31 cellular contexts compared by ENCODE assay signal in the genomic region with DNA sequence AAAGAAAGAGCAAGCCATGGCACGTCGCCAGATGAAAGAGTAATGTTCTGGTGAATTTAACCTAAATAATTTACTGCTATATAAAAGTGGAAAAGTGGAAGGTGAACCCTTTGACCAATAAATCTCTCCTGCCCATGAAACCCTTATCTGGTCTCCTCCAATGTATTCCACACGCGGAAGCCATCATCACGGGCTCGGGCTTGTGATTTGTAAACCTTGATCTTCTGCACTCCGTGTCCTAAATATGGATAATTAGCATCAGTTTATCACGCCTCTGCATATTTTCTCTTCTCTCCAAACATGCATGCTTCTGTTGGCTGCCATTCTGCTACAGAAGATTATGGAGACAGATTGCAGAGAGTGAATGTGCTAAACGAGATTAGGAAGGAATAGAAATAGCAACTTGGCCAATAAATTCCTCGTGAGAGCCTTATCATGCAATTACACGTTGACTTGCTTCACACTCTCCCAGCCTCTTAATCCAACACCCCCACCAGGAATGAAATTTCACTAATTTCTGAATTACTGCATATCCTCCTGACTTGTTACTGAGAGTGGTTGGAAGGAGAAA. TPM values are rescaled to one million over a fixed set of nuclear protein-coding genes. Genes with fewer than 3 reads are reported as not detected.
"Had no signal": no experiment of that assay in that cellular context is flagged by ENCODE, and none has a peak within 500 bp of the region (broad histone marks: within the 10 kb centered on the region; RNA-seq: fewer than 3 reads in every experiment).

No MANE protein-coding gene starts in this region.

- H3K36me3 ChIP-seq: adrenal gland, Peyer's patch, WERI-Rb-1 had no signal

- H3K9me3 ChIP-seq: adrenal gland, body of pancreas, Peyer's patch had no signal

- H3K27ac ChIP-seq: adrenal gland, body of pancreas, Peyer's patch, WERI-Rb-1 had no signal

- H3K27ac Mint-ChIP-seq: activated CD4-positive, alpha-beta memory T cell treated with anti-CD3 and anti-CD28 coated beads, Interleukin-2, amount 10 ng/mL, durations not matched to agents 7 days and 5 days; activated CD8-positive, alpha-beta memory T cell treated with anti-CD3 and anti-CD28 coated beads, Interleukin-2, amount 10 ng/mL, durations not matched to agents 7 days and 5 days; activated naive CD4-positive, alpha-beta T cell treated with anti-CD3 and anti-CD28 coated beads, Interleukin-2, amount 50 U/mL, for 24 hours; activated naive CD8-positive, alpha-beta T cell treated with anti-CD3 and anti-CD28 coated beads, Interleukin-2, amount 10 ng/mL, durations not matched to agents 7 days and 5 days; activated T-cell treated with anti-CD3 and anti-CD28 coated beads, Interleukin-2, amount 50 U/mL, for 72 hours; activated T-helper 17 cell treated with anti-CD3 and anti-CD28 coated beads, Interleukin-2, amount 50 U/mL, for 72 hours had no signal

- H3K4me1 ChIP-seq: adrenal gland had no signal

- ATAC-seq: activated CD8-positive, alpha-beta memory T cell treated with anti-CD3 and anti-CD28 coated beads, Interleukin-2, amount 10 ng/mL, durations not matched to agents 7 days and 5 days; activated T-cell treated with anti-CD3 and anti-CD28 coated beads, Interleukin-2, amount 50 U/mL, for 72 hours; activated T-helper 17 cell treated with anti-CD3 and anti-CD28 coated beads, Interleukin-2, amount 50 U/mL, for 72 hours; body of pancreas; PC-3 had no signal

- H3K4me1 Mint-ChIP-seq: activated CD4-positive, alpha-beta memory T cell treated with anti-CD3 and anti-CD28 coated beads, Interleukin-2, amount 10 ng/mL, durations not matched to agents 7 days and 5 days; activated CD8-positive, alpha-beta memory T cell treated with anti-CD3 and anti-CD28 coated beads, Interleukin-2, amount 10 ng/mL, durations not matched to agents 7 days and 5 days; activated naive CD4-positive, alpha-beta T cell treated with anti-CD3 and anti-CD28 coated beads, Interleukin-2, amount 50 U/mL, for 24 hours; activated T-helper 17 cell treated with anti-CD3 and anti-CD28 coated beads, Interleukin-2, amount 50 U/mL, for 72 hours had no signal

- H3K4me3 ChIP-seq: adrenal gland, body of pancreas, Peyer's patch had no signal

- H3K4me3 Mint-ChIP-seq: activated CD4-positive, alpha-beta memory T cell treated with anti-CD3 and anti-CD28 coated beads, Interleukin-2, amount 10 ng/mL, durations not matched to agents 7 days and 5 days; activated CD8-positive, alpha-beta memory T cell treated with anti-CD3 and anti-CD28 coated beads, Interleukin-2, amount 10 ng/mL, durations not matched to agents 7 days and 5 days; activated naive CD4-positive, alpha-beta T cell treated with anti-CD3 and anti-CD28 coated beads, Interleukin-2, amount 50 U/mL, for 24 hours; activated naive CD8-positive, alpha-beta T cell treated with anti-CD3 and anti-CD28 coated beads, Interleukin-2, amount 10 ng/mL, durations not matched to agents 7 days and 5 days; activated T-cell treated with anti-CD3 and anti-CD28 coated beads, Interleukin-2, amount 50 U/mL, for 72 hours; activated T-helper 17 cell treated with anti-CD3 and anti-CD28 coated beads, Interleukin-2, amount 50 U/mL, for 72 hours had no signal

- H3K36me3 Mint-ChIP-seq: activated naive CD4-positive, alpha-beta T cell treated with anti-CD3 and anti-CD28 coated beads, Interleukin-2, amount 50 U/mL, for 24 hours had no signal

- DNase-seq: activated CD4-positive, alpha-beta memory T cell treated with anti-CD3 and anti-CD28 coated beads, Interleukin-2, amount 10 ng/mL, durations not matched to agents 7 days and 5 days; activated CD4-positive, alpha-beta T cell treated with anti-CD3 and anti-CD28 coated beads for 1 hour; activated CD4-positive, alpha-beta T cell treated with anti-CD3 and anti-CD28 coated beads for 48 hours; activated CD4-positive, CD25-positive, alpha-beta regulatory T cell; activated CD8-positive, alpha-beta memory T cell treated with anti-CD3 and anti-CD28 coated beads for 24 hours; activated CD8-positive, alpha-beta memory T cell treated with anti-CD3 and anti-CD28 coated beads, Interleukin-2, amount 10 ng/mL, durations not matched to agents 7 days and 5 days; activated CD8-positive, alpha-beta memory T cell treated with anti-CD3 and anti-CD28 coated beads, Interleukin-2, amount 50 U/mL, for 48 hours; activated effector memory CD4-positive, alpha-beta T cell treated with anti-CD3 and anti-CD28 coated beads, Interleukin-2, amount 50 U/mL, for 16 hours; activated naive CD4-positive, alpha-beta T cell; activated naive CD8-positive, alpha-beta T cell treated with anti-CD3 and anti-CD28 coated beads, Interleukin-2, amount 10 ng/mL, durations not matched to agents 7 days and 5 days; activated T-cell treated with anti-CD3 and anti-CD28 coated beads, Interleukin-2, amount 50 U/mL, for 72 hours; adrenal gland; body of pancreas; caudate nucleus; cerebellar nuclear complex; NCI-H2171 treated with DMSO at 0.1 percent for 48 hours; NCI-H446; NCI-H774; Peyer's patch; RPMI8226; SIG-M5; T-helper 1 cell; T-helper 2 cell; T1000; WERI-Rb-1 had no signal

- H3K9me3 Mint-ChIP-seq: activated CD4-positive, alpha-beta memory T cell treated with anti-CD3 and anti-CD28 coated beads, Interleukin-2, amount 10 ng/mL, durations not matched to agents 7 days and 5 days; activated naive CD4-positive, alpha-beta T cell treated with anti-CD3 and anti-CD28 coated beads, Interleukin-2, amount 50 U/mL, for 24 hours; activated naive CD8-positive, alpha-beta T cell treated with anti-CD3 and anti-CD28 coated beads, Interleukin-2, amount 10 ng/mL, durations not matched to agents 7 days and 5 days; activated T-cell treated with anti-CD3 and anti-CD28 coated beads, Interleukin-2, amount 50 U/mL, for 72 hours; activated T-helper 17 cell treated with anti-CD3 and anti-CD28 coated beads, Interleukin-2, amount 50 U/mL, for 72 hours had no signal

RNA-seq across cellular contexts. Expression of a gene that starts 34.5 kb away (rescaled TPM):
- total RNA-seq: activated CD4-positive, alpha-beta memory T cell treated with anti-CD3 and anti-CD28 coated beads, Interleukin-2, amount 10 ng/mL, durations not matched to agents 7 days and 5 days; activated CD8-positive, alpha-beta memory T cell treated with anti-CD3 and anti-CD28 coated beads, Interleukin-2, amount 10 ng/mL, durations not matched to agents 7 days and 5 days; activated naive CD8-positive, alpha-beta T cell treated with anti-CD3 and anti-CD28 coated beads, Interleukin-2, amount 10 ng/mL, durations not matched to agents 7 days and 5 days; activated T-helper 17 cell treated with anti-CD3 and anti-CD28 coated beads, Interleukin-2, amount 50 U/mL, for 72 hours; adrenal gland; astrocyte; body of pancreas; bronchial epithelial cell; M059J; PC-3; Peyer's patch had no signal
